Comparison of ENCODE assay signal across 15 cellular contexts in the genomic region with DNA sequence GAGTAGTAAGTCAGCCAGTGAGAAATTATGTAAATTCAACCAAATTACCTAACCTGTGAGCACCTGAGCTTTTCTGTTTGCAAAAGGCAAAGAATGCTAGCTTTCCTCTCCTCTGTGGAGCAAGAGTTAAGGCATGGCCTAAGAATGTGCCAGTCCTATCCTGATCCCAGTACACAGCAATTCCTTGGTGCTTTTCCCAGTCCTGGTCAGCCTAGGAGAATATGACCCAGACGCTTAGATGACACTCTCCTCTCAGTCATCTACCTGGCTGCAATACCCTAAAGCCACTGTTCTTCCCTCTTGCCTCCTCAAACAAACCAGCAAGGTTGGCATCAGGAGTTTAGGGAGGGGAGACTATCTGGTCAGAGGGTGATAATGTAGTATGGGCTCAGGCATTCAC. TPM values are rescaled to one million over a fixed set of nuclear protein-coding genes. Genes with fewer than 3 reads are reported as not detected.
DNase-seq lines count a peak whose midpoint lies in the region; ATAC-seq, FAIRE-seq and TF ChIP-seq lines count a peak whose summit lies in the region.
"Had no signal": no experiment of that assay in that cellular context is flagged by ENCODE, and none has a peak within 500 bp of the region (broad histone marks: within the 10 kb centered on the region; RNA-seq: fewer than 3 reads in every experiment).

No MANE protein-coding gene starts in this region.

- H3K4me2 ChIP-seq in PC-9 = 0 out of 2 replicates have a peak overlapping the region, but pooled peaks have one; percentile 77
- H3K4me2 ChIP-seq in trophoblast cell (ENCODE audit: low read length) = peak overlapping the region; percentile 2
- no peak overlapping the region for H3K4me2 ChIP-seq in SK-N-SH

- BruUV-seq in PC-9 (replicated peaks; lab: Mats Ljungman, UMichigan) = no TSS peak

- no peak overlapping the region for H3K14ac ChIP-seq in trophoblast cell (ENCODE audit: low read length)

- no peak overlapping the region for H2BK12ac ChIP-seq in trophoblast cell (ENCODE audit: low read length)

- H3K23ac ChIP-seq in trophoblast cell (ENCODE audit: low read length) = no peak overlapping the region

- intact Hi-C loops in PC-9 (cut with micrococcal nuclease; ENCODE audit: unreplicated experiment) = no loop called here
- intact Hi-C loops in left ventricle myocardium inferior (cut with micrococcal nuclease) = no loop called here

- peaks cover 20% of the 10 kb centered on the region for H3K79me1 ChIP-seq in trophoblast cell (ENCODE audit: low read length)

- H2AK5ac ChIP-seq in trophoblast cell (ENCODE audit: low read length) = no peak overlapping the region

- TF ChIP-seq CTCF in PC-9 (conservative IDR thresholded peaks at IDR 0.05) = no peak
- TF ChIP-seq CTCF in left ventricle myocardium inferior (IDR thresholded peaks at IDR 0.05; ENCODE audit: borderline replicate concordance) = no peak
- TF ChIP-seq CTCF in foreskin keratinocyte (conservative IDR thresholded peaks at IDR 0.05) = no peak
- no peak for TF ChIP-seq CTCF in SK-N-SH (IDR thresholded peaks at IDR 0.05)

- TF ChIP-seq RAD21 in SK-N-SH (IDR thresholded peaks at IDR 0.05; ENCODE audit: low read length) = no peak

- H2AFZ ChIP-seq in ACC112 (ENCODE audit: low read length, unreplicated experiment) (no peak overlapping the region), PC-9 (no peak overlapping the region), trophoblast cell (ENCODE audit: insufficient read depth, low read length, poor library complexity) (no peak overlapping the region), SK-N-SH (ENCODE audit: low read depth) (no peak overlapping the region)

- no CpG with 5 or more reads among the region's 1 CpG for WGBS in trophoblast cell (ENCODE audit: extremely low coverage, insufficient coverage, insufficient read length)
- WGBS in SK-N-SH (ENCODE audit: low lambda C conversion rate) = 83% methylated on average over 1 of the region's 1 CpG
- 36 to 65% (median 61%) methylated on average over 1 of the region's 1 CpG for WGBS in small intestine, 3 donors

- H2BK120ac ChIP-seq in trophoblast cell (ENCODE audit: insufficient read depth, low read length, poor library complexity) = no peak overlapping the region

- no peak overlapping the region for H3K18ac ChIP-seq in trophoblast cell (ENCODE audit: low read length)

- H3K27ac ChIP-seq in ACC112 (ENCODE audit: low read depth, low read length) (peak overlapping the region; percentile 73), PC-9 (no peak overlapping the region), left ventricle myocardium inferior (replicated peaks) (peak overlapping the region; percentile 97), trophoblast cell (ENCODE audit: low read depth, low read length) (no peak overlapping the region), foreskin keratinocyte (no peak overlapping the region), SK-N-SH (ENCODE audit: low read depth in 2 of 2, low read length in 1 of 2) (no peak overlapping the region), small intestine (ENCODE audit: low read depth in 1 of 2, low read length in 1 of 2) (peak overlapping the region in 1 of 2 donors; percentile 49)
- H3K27ac ChIP-seq: dorsolateral prefrontal cortex had no signal

- POLR2A ChIA-PET in PC-9 (lab: Charles Lee; ENCODE audit: unreplicated experiment) (no interaction called here), SK-N-SH (lab: Yijun Ruan, JAX) (no interaction called here)

- no peak for TF ChIP-seq EP300 in SK-N-SH (IDR thresholded peaks at IDR 0.05; ENCODE audit: borderline replicate concordance in 1 of 2, low read depth in 1 of 2, low read length in 1 of 2)

- H3K4me1 ChIP-seq in ACC112 (ENCODE audit: control insufficient read depth, insufficient read depth, low read length, unreplicated experiment) (peaks cover 30% of the 10 kb centered on the region), PC-9 (replicated peaks; ENCODE audit: insufficient read depth) (peaks cover 31% of the 10 kb centered on the region), left ventricle myocardium inferior (peaks cover 94% of the 10 kb centered on the region), trophoblast cell (ENCODE audit: control insufficient read depth in 1 of 2, insufficient read depth in 2 of 2, low read length in 2 of 2) (peaks cover 10 to 24% of the 10 kb centered on the region in 2 experiments), foreskin keratinocyte (peaks cover 32% of the 10 kb centered on the region), SK-N-SH (ENCODE audit: control insufficient read depth in 1 of 2, insufficient read depth in 2 of 2, low read depth in 1 of 2, low read length in 1 of 2) (peaks cover 3 to 4% of the 10 kb centered on the region in 2 experiments; a peak in 1 of 4 replicates), small intestine (ENCODE audit: control insufficient read depth in 2 of 2, insufficient read depth in 1 of 2, low read depth in 1 of 2, low read length in 1 of 2) (peaks cover 0 to 4% of the 10 kb centered on the region in 2 donors)

- H3K4me3 ChIP-seq in ACC112 (ENCODE audit: low read depth, low read length) (no peak overlapping the region), PC-9 (no peak overlapping the region), left ventricle myocardium inferior (peak overlapping the region; percentile 96), trophoblast cell (ENCODE audit: low read depth, low read length) (no peak overlapping the region), SK-N-SH (ENCODE audit: low read depth in 2 of 2, low read length in 1 of 2) (no peak overlapping the region), small intestine (ENCODE audit: low read depth in 1 of 2, low read length in 2 of 2) (no peak overlapping the region)

- H4K20me1 ChIP-seq in PC-9 (ENCODE audit: insufficient read depth) = no peaks in the 10 kb centered on the region
- no peaks in the 10 kb centered on the region for H4K20me1 ChIP-seq in SK-N-SH (ENCODE audit: insufficient read depth)

- H3K36me3 ChIP-seq in ACC112 (ENCODE audit: insufficient read depth, low read length) (no peaks in the 10 kb centered on the region), PC-9 (ENCODE audit: low read depth) (no peaks in the 10 kb centered on the region; the same call in 1 of the 2 replicates), left ventricle myocardium inferior (peaks cover 5% of the 10 kb centered on the region), trophoblast cell (ENCODE audit: control insufficient read depth in 1 of 2, insufficient read depth in 2 of 2, low read length in 2 of 2) (no peaks in the 10 kb centered on the region), SK-N-SH (replicated peaks in 1 of 2; ENCODE audit: control insufficient read depth in 1 of 2, insufficient read depth in 2 of 2, low read length in 1 of 2) (no peaks in the 10 kb centered on the region), small intestine (ENCODE audit: control insufficient read depth in 2 of 2, insufficient read depth in 2 of 2, low read length in 2 of 2) (no peaks in the 10 kb centered on the region)

- FAIRE-seq in small intestine (lab: Jason Lieb, UNC) = no peak

- no peak for ATAC-seq in foreskin keratinocyte

- DNase-seq in PC-9 (peak in 1 of 2 experiments; percentile 49), left ventricle myocardium inferior (no peak), trophoblast cell (no peak), OCI-M2 (lab: John Stamatoyannopoulos, UW; ENCODE audit: unreplicated experiment) (no peak), foreskin keratinocyte (no peak), SK-N-SH (no peak), small intestine (no peak)
- DNase-seq: ACHN; activated effector memory CD4-positive, alpha-beta T cell treated with anti-CD3 and anti-CD28 coated beads, Interleukin-2, amount 50 U/mL, for 16 hours; dorsolateral prefrontal cortex; immature natural killer cell; KBM-7; NCI-H1105 treated with DMSO at 0.1 percent for 48 hours; NCI-H345 had no signal

- CTCF ChIA-PET in PC-9 (lab: Charles Lee) = interaction anchor here (1.3 kb wide), 1 partner anchor 13 kb away, joined by 5 read pairs; no protein-coding TSS in a partner anchor
- CTCF ChIA-PET in SK-N-SH (lab: Yijun Ruan, JAX) = interaction anchor here (3.3 kb wide), 1 partner anchor 77 kb away, joined by 16 read pairs; no protein-coding TSS in a partner anchor

- no peak overlapping the region for H2BK5ac ChIP-seq in trophoblast cell (ENCODE audit: low read depth, low read length, poor library complexity)

- H3K9ac ChIP-seq in trophoblast cell (ENCODE audit: low read length) = no peak overlapping the region
- H3K9ac ChIP-seq in SK-N-SH = no peak overlapping the region

- H3K9me3 ChIP-seq in PC-9 (ENCODE audit: insufficient read depth, low read depth) = no peaks in the 10 kb centered on the region
- no peaks in the 10 kb centered on the region for H3K9me3 ChIP-seq in left ventricle myocardium inferior (replicated peaks)
- H3K9me3 ChIP-seq in trophoblast cell (ENCODE audit: insufficient read depth, low read depth, low read length) = no peaks in the 10 kb centered on the region
- H3K9me3 ChIP-seq in SK-N-SH = no peaks in the 10 kb centered on the region
- no peaks in the 10 kb centered on the region for H3K9me3 ChIP-seq in small intestine (ENCODE audit: control insufficient read depth, low read depth)

- H3K9me2 ChIP-seq in PC-9 (ENCODE audit: insufficient read depth) (no peaks in the 10 kb centered on the region), SK-N-SH (no peaks in the 10 kb centered on the region)

- H4K12ac ChIP-seq in trophoblast cell (ENCODE audit: low read depth, low read length) = no peak overlapping the region

- H3F3A ChIP-seq in PC-9 (ENCODE audit: insufficient read depth, low read depth) (no peaks in the 10 kb centered on the region; the same call in 1 of the 2 replicates), SK-N-SH (replicated peaks; ENCODE audit: insufficient read depth) (peaks cover 5% of the 10 kb centered on the region)

- H3K79me2 ChIP-seq in ACC112 (ENCODE audit: control insufficient read depth, insufficient read depth, low read length, unreplicated experiment) (peaks cover 70% of the 10 kb centered on the region), PC-9 (ENCODE audit: low read depth) (peaks cover 82% of the 10 kb centered on the region), trophoblast cell (ENCODE audit: control insufficient read depth, insufficient read depth, low read length, poor library complexity) (peaks cover 26% of the 10 kb centered on the region), SK-N-SH (ENCODE audit: insufficient read depth) (peaks cover 86% of the 10 kb centered on the region)

- H3K27me3 ChIP-seq in ACC112 (ENCODE audit: insufficient read depth, low read length) = no peaks in the 10 kb centered on the region
- H3K27me3 ChIP-seq in PC-9 (ENCODE audit: insufficient read depth, low read depth) = no peaks in the 10 kb centered on the region
- H3K27me3 ChIP-seq in left ventricle myocardium inferior (ENCODE audit: low read depth) = no peaks in the 10 kb centered on the region
- H3K27me3 ChIP-seq in trophoblast cell (ENCODE audit: insufficient read depth, low read length) = no peaks in the 10 kb centered on the region
- H3K27me3 ChIP-seq in foreskin keratinocyte = no peaks in the 10 kb centered on the region
- H3K27me3 ChIP-seq in SK-N-SH (ENCODE audit: insufficient read depth) = no peaks in the 10 kb centered on the region
- no peaks in the 10 kb centered on the region for H3K27me3 ChIP-seq in small intestine (ENCODE audit: control insufficient read depth in 2 of 2, insufficient read depth in 2 of 2, low read length in 2 of 2)

- peak overlapping the region; percentile 95 for H3K4ac ChIP-seq in trophoblast cell (ENCODE audit: low read depth, low read length)

- H4K91ac ChIP-seq in trophoblast cell (ENCODE audit: low read depth, low read length) = no peak overlapping the region

- no peak overlapping the region for H4K8ac ChIP-seq in trophoblast cell (ENCODE audit: low read depth, low read length)

RNA-seq across cellular contexts. Expression of gene PDLIM1, which starts 4.1 kb away (rescaled TPM):
- total RNA-seq in PC-9 (2021) (202 and 215 TPM in 2 replicates), left ventricle myocardium inferior (358 TPM), foreskin keratinocyte (256 and 304 TPM in 2 replicates)
- polyA plus RNA-seq in trophoblast cell (2013) = 338 and 355 TPM in 2 replicates
- polyA plus RNA-seq in foreskin keratinocyte (366 and 431 TPM in 2 replicates), SK-N-SH (2012; rRNA removed) (74.4 and 97.2 TPM in 2 replicates), small intestine (100 to 1,000 TPM; 206 to 572 (median 368) TPM)
- 89.3 and 96.8 TPM in 2 replicates for polyA plus RNA-seq in SK-N-SH (2012; cell fraction: cytosol; rRNA removed)
- polyA plus RNA-seq in SK-N-SH (2012; cell fraction: nucleus; rRNA removed) = 68.2 and 70.4 TPM in 2 replicates

Comparison
In these comparisons a context has a peak if more than half of its experiments do, and no peak if none do; other contexts are left out.
1. H3K27ac ChIP-seq: peak in ACC112 (single experiment) and left ventricle myocardium inferior (single experiment); none in PC-9 (single experiment), trophoblast cell (single experiment), foreskin keratinocyte (single experiment) and SK-N-SH (0 of 2).